ENCODE assay signal across 7 cellular contexts in genomic region chr3:48016336-48016973, GRCh38. TPM values are rescaled to one million over a fixed set of nuclear protein-coding genes. Genes with fewer than 3 reads are reported as not detected.
A peak's percentile ranks its signal among the peaks of the same experiment; 100 is the strongest.
DNase-seq lines count a peak whose midpoint lies in the region; ATAC-seq and TF ChIP-seq lines count a peak whose summit lies in the region.

A gene with protein sequence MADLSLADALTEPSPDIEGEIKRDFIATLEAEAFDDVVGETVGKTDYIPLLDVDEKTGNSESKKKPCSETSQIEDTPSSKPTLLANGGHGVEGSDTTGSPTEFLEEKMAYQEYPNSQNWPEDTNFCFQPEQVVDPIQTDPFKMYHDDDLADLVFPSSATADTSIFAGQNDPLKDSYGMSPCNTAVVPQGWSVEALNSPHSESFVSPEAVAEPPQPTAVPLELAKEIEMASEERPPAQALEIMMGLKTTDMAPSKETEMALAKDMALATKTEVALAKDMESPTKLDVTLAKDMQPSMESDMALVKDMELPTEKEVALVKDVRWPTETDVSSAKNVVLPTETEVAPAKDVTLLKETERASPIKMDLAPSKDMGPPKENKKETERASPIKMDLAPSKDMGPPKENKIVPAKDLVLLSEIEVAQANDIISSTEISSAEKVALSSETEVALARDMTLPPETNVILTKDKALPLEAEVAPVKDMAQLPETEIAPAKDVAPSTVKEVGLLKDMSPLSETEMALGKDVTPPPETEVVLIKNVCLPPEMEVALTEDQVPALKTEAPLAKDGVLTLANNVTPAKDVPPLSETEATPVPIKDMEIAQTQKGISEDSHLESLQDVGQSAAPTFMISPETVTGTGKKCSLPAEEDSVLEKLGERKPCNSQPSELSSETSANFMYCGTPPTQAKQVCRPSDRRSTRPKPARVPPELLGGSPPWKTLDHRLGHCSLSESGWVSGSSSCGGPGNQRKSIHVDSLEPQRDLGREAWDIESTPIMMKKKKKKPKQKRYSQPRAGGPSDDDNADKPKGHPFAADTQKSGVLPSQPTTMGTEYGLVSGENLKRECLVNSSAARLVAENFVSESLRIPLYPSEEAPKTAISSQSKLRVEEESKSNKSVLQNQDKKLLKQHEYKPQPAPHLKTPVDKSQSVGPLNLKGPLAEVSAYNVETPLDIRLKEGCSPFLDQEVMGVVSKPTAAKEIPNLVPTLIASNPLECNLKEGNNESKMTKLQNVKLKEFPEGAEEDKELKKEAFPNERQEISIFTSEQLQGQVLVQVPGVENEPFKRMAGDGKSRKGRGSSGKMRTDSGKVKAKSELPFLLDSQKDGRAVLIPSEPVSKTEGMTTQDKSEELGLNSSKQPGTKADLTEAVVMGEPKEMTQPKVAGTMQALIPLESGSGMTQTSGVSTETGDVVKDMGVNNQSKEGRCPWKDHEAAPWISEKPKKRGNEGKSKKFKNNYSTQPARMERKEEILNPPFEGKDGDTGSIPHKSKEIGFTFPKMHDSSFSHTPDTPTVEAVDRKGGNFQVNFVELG (N-terminal part only) (minus strand): TSS chr3:48016416. CDS start chr3:47998860, 17,556 bp downstream.

- no peak for TF ChIP-seq CTCF in GM20000 (IDR thresholded peaks at IDR 0.05; ENCODE audit: extremely low read depth, missing control alignments)

- no peaks in the 10 kb centered on the region for H3K36me3 ChIP-seq in adipocyte (ENCODE audit: control insufficient read depth, insufficient read depth, low read length, severe bottlenecking)

- peak; percentile 28 for DNase-seq in LHCN-M2 (ENCODE audit: low read depth)
- DNase-seq in adipocyte (ENCODE audit: low read depth): peak; percentile 29
- peak in 1 of 3 donors; percentile 44 for DNase-seq in right cardiac atrium
- DNase-seq in stimulated activated effector memory CD8-positive, alpha-beta T cell treated with anti-CD3 and anti-CD28 coated beads, Interleukin-12 subunit alpha, Interleukin-12 subunit beta, amount 100 ng/mL, for 72 hours (ENCODE audit: low spot score in 2 of 2): no peak
- DNase-seq in GM20000 (ENCODE audit: low spot score): no peak
- no peak for DNase-seq in GDM1 (lab: John Stamatoyannopoulos, UW)

- H3K27me3 ChIP-seq in adipocyte (replicated peaks; ENCODE audit: control insufficient read depth, insufficient read depth, low read length) (no peaks in the 10 kb centered on the region), right cardiac atrium (ENCODE audit: control insufficient read depth, insufficient read depth) (no peaks in the 10 kb centered on the region)

- H3K27ac Mint-ChIP-seq in stimulated activated effector memory CD8-positive, alpha-beta T cell treated with anti-CD3 and anti-CD28 coated beads, Interleukin-12 subunit alpha, Interleukin-12 subunit beta, amount 100 ng/mL, for 72 hours: peak within 1 kb of the TSS; percentile 84

- no peaks in the 10 kb centered on the region for H3K9me3 Mint-ChIP-seq in stimulated activated effector memory CD8-positive, alpha-beta T cell treated with anti-CD3 and anti-CD28 coated beads, Interleukin-12 subunit alpha, Interleukin-12 subunit beta, amount 100 ng/mL, for 72 hours

- ATAC-seq in right cardiac atrium: no peak
- peak; percentile 44 for ATAC-seq in stimulated activated effector memory CD8-positive, alpha-beta T cell treated with anti-CD3 and anti-CD28 coated beads, Interleukin-12 subunit alpha, Interleukin-12 subunit beta, amount 100 ng/mL, for 72 hours
- ATAC-seq in GM21619 (IDR thresholded peaks at IDR 0.05; ENCODE audit: unreplicated experiment): no peak

- H3K4me1 ChIP-seq in adipocyte (ENCODE audit: control insufficient read depth, insufficient read depth, low read length) (peaks cover 60% of the 10 kb centered on the region), right cardiac atrium (ENCODE audit: control insufficient read depth, insufficient read depth, low read length) (peaks cover 11% of the 10 kb centered on the region)

- intact Hi-C loops in right cardiac atrium (cut with DNase I): loop anchor here in 1 of 4 donors (5.0 kb wide), 1 partner anchor 71 kb away; no protein-coding TSS in a partner anchor

- 36% methylated on average over 4 of the region's 4 CpGs for WGBS in right cardiac atrium

- H3K9me3 ChIP-seq in adipocyte (ENCODE audit: control insufficient read depth, low read length): no peaks in the 10 kb centered on the region
- no peaks in the 10 kb centered on the region for H3K9me3 ChIP-seq in right cardiac atrium (ENCODE audit: control insufficient read depth, low read length)

- H3K27ac ChIP-seq in right cardiac atrium (ENCODE audit: low read length): peak within 1 kb of the TSS; percentile 66

- no peak within 1 kb of the TSS for H3K4me3 Mint-ChIP-seq in stimulated activated effector memory CD8-positive, alpha-beta T cell treated with anti-CD3 and anti-CD28 coated beads, Interleukin-12 subunit alpha, Interleukin-12 subunit beta, amount 100 ng/mL, for 72 hours

- peaks cover 41% of the 10 kb centered on the region for H3K4me1 Mint-ChIP-seq in stimulated activated effector memory CD8-positive, alpha-beta T cell treated with anti-CD3 and anti-CD28 coated beads, Interleukin-12 subunit alpha, Interleukin-12 subunit beta, amount 100 ng/mL, for 72 hours

- H3K4me3 ChIP-seq in adipocyte (ENCODE audit: low read length) (no peak within 1 kb of the TSS), right cardiac atrium (ENCODE audit: low read length) (peak within 1 kb of the TSS; percentile 20)

- peak within 1 kb of the TSS; percentile 8 for H3K9ac ChIP-seq in adipocyte (ENCODE audit: low read length)

- no peaks in the 10 kb centered on the region for H3K36me3 Mint-ChIP-seq in stimulated activated effector memory CD8-positive, alpha-beta T cell treated with anti-CD3 and anti-CD28 coated beads, Interleukin-12 subunit alpha, Interleukin-12 subunit beta, amount 100 ng/mL, for 72 hours

RNA-seq across cellular contexts. Expression of the gene that starts here (rescaled TPM):
- total RNA-seq in LHCN-M2 (2014; rRNA removed): 90.6 and 106 TPM in 2 replicates
- 198 TPM for polyA plus RNA-seq in LHCN-M2 (2012)
- 100 to 1,000 TPM; 443 to 557 (median 472) TPM for total RNA-seq in right cardiac atrium
- 267 TPM for polyA plus RNA-seq in right cardiac atrium

Comparison
In these comparisons a context has a peak if more than half of its experiments do, and no peak if none do; other contexts are left out.
1. DNase-seq: peak in LHCN-M2 (single experiment) and adipocyte (single experiment); none in stimulated activated effector memory CD8-positive, alpha-beta T cell treated with anti-CD3 and anti-CD28 coated beads, Interleukin-12 subunit alpha, Interleukin-12 subunit beta, amount 100 ng/mL, for 72 hours (0 of 2), GM20000 (single experiment) and GDM1 (single experiment).